In the genomic region with DNA sequence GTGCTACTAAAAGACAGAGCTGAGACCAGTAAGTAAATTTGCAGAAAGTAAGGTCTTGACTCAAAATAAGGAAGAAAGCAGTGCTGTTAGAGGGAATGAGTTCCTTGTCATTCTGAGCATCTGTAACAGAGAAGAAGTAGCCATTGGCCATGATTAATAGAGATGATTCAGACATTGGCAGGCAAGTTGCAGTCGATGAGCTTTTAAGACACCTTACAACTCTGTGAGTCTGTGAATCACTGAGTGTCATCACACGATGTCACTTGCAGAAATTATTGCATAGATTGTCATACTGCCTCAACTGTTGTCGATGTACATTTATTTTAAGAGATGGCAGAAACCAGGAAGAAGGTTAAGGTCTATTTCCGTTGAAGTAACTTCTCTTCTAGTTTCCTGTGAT, we compare ENCODE assay signal across 23 cellular contexts.
"Had no signal": no experiment of that assay in that cellular context is flagged by ENCODE, and none has a peak within 500 bp of the region (broad histone marks: within the 10 kb centered on the region; RNA-seq: fewer than 3 reads in every experiment).

No MANE protein-coding gene starts in this region.

- H3K9me3 Mint-ChIP-seq: activated naive CD4-positive, alpha-beta T cell treated with anti-CD3 and anti-CD28 coated beads, Interleukin-2, amount 50 U/mL, for 24 hours; activated T-helper 2 cell treated with anti-CD3 and anti-CD28 coated beads, Interferon-gamma antibody, Interleukin-2, Interleukin-4, amounts not matched to agents 10 μg/mL and 5 μg/mL and 100 μg/mL, durations not matched to agents 14 hours and 24 hours and 36 hours; naive thymus-derived CD8-positive, alpha-beta T cell; type B pancreatic cell; WTC11 had no signal

- H3K36me3 ChIP-seq: colonic mucosa, right atrium auricular region, thoracic aorta, uterus had no signal

- H3K36me3 Mint-ChIP-seq: activated CD8-positive, alpha-beta memory T cell treated with anti-CD3 and anti-CD28 coated beads, Interleukin-2, amount 10 ng/mL, durations not matched to agents 7 days and 5 days; activated naive CD4-positive, alpha-beta T cell treated with anti-CD3 and anti-CD28 coated beads, Interleukin-2, amount 50 U/mL, for 24 hours; type B pancreatic cell; WTC11 had no signal

- H3K27ac ChIP-seq: colonic mucosa, right atrium auricular region, thoracic aorta, uterus had no signal

- H3K27ac Mint-ChIP-seq: activated CD8-positive, alpha-beta memory T cell treated with anti-CD3 and anti-CD28 coated beads, Interleukin-2, amount 10 ng/mL, durations not matched to agents 7 days and 5 days; activated CD8-positive, alpha-beta T cell treated with anti-CD3 and anti-CD28 coated beads, Interleukin-2, amount 10 ng/mL, durations not matched to agents 7 days and 5 days; activated naive CD4-positive, alpha-beta T cell treated with anti-CD3 and anti-CD28 coated beads, Interleukin-2, amount 50 U/mL, for 24 hours; activated naive CD8-positive, alpha-beta T cell treated with anti-CD3 and anti-CD28 coated beads, Interleukin-2, amount 50 U/mL, for 24 hours; activated T-helper 2 cell treated with anti-CD3 and anti-CD28 coated beads, Interferon-gamma antibody, Interleukin-2, Interleukin-4, amounts not matched to agents 10 μg/mL and 5 μg/mL and 100 μg/mL, durations not matched to agents 14 hours and 24 hours and 36 hours; naive thymus-derived CD8-positive, alpha-beta T cell; type B pancreatic cell; WTC11 had no signal

- H3K4me1 ChIP-seq: colonic mucosa, right atrium auricular region, uterus had no signal

- H3K27me3 ChIP-seq: colonic mucosa, right atrium auricular region, uterus had no signal

- H3K4me3 Mint-ChIP-seq: activated CD8-positive, alpha-beta memory T cell treated with anti-CD3 and anti-CD28 coated beads, Interleukin-2, amount 10 ng/mL, durations not matched to agents 7 days and 5 days; activated CD8-positive, alpha-beta T cell treated with anti-CD3 and anti-CD28 coated beads, Interleukin-2, amount 10 ng/mL, durations not matched to agents 7 days and 5 days; activated naive CD4-positive, alpha-beta T cell treated with anti-CD3 and anti-CD28 coated beads, Interleukin-2, amount 50 U/mL, for 24 hours; activated naive CD8-positive, alpha-beta T cell treated with anti-CD3 and anti-CD28 coated beads, Interleukin-2, amount 50 U/mL, for 24 hours; naive thymus-derived CD8-positive, alpha-beta T cell; type B pancreatic cell; WTC11 had no signal

- DNase-seq: activated CD4-positive, alpha-beta T cell treated with anti-CD3 and anti-CD28 coated beads for 1 hour; activated CD8-positive, alpha-beta memory T cell treated with anti-CD3 and anti-CD28 coated beads, Interleukin-2, amount 10 ng/mL, durations not matched to agents 7 days and 5 days; activated CD8-positive, alpha-beta T cell treated with anti-CD3 and anti-CD28 coated beads, Interleukin-2, amount 10 ng/mL, durations not matched to agents 7 days and 5 days; activated naive CD8-positive, alpha-beta T cell treated with anti-CD3 and anti-CD28 coated beads, Interleukin-2, amount 50 U/mL, for 24 hours; activated T-cell treated with anti-CD3 and anti-CD28 coated beads, Interleukin-2, amount 50 U/mL, for 48 hours; colonic mucosa; effector CD8-positive, alpha-beta T cell; erythroblast; islet precursor cell; left cardiac atrium; midbrain; naive thymus-derived CD8-positive, alpha-beta T cell; stimulated activated CD4-positive, alpha-beta T cell treated with anti-CD3 and anti-CD28 coated beads, Interleukin-2, amount 100 ng/mL, for 24 hours; stimulated activated naive CD8-positive, alpha-beta T cell treated with anti-CD3 and anti-CD28 coated beads, Interleukin-15, Interleukin-2, amounts not matched to agents 100 U/mL and 50 U/mL, for 24 hours; T-helper 2 cell; uterus had no signal

- H3K9me3 ChIP-seq: colonic mucosa, right atrium auricular region, thoracic aorta, uterus had no signal

- H3K4me3 ChIP-seq: colonic mucosa, right atrium auricular region, smooth muscle cell, thoracic aorta, uterus had no signal

- H3K4me1 Mint-ChIP-seq: activated CD8-positive, alpha-beta memory T cell treated with anti-CD3 and anti-CD28 coated beads, Interleukin-2, amount 10 ng/mL, durations not matched to agents 7 days and 5 days; activated naive CD4-positive, alpha-beta T cell treated with anti-CD3 and anti-CD28 coated beads, Interleukin-2, amount 50 U/mL, for 24 hours; activated naive CD8-positive, alpha-beta T cell treated with anti-CD3 and anti-CD28 coated beads, Interleukin-2, amount 50 U/mL, for 24 hours; naive thymus-derived CD8-positive, alpha-beta T cell; WTC11 had no signal
